ENCODE assay signal across 6 cellular contexts in genomic region chr6:30645989-30646388, GRCh38. TPM values are rescaled to one million over a fixed set of nuclear protein-coding genes. Genes with fewer than 3 reads are reported as not detected.
DNase-seq lines count a peak whose midpoint lies in the region; TF ChIP-seq lines count a peak whose summit lies in the region.

No MANE protein-coding gene starts in this region.

- H3K4me3 ChIP-seq in CD8-positive, alpha-beta memory T cell (ENCODE audit: low read length): no peak overlapping the region
- peak overlapping the region; percentile 88 for H3K4me3 ChIP-seq in OCI-LY1 (ENCODE audit: low read depth, low read length, poor library complexity, severe bottlenecking)

- H3K36me3 Mint-ChIP-seq in CD8-positive, alpha-beta memory T cell: peaks cover 0 to 45% (median 13%) of the 10 kb centered on the region in 3 donors
- peaks cover 3 to 15% (median 4%) of the 10 kb centered on the region in 3 donors for H3K36me3 Mint-ChIP-seq in immature natural killer cell

- POLR2A ChIA-PET in CD8-positive, alpha-beta memory T cell (lab: Charles Lee): interaction anchor here (1.2 kb wide), 1 partner anchor 115 kb away, joined by 4 read pairs; no protein-coding TSS in a partner anchor

- no peak for DNase-seq in CD8-positive, alpha-beta memory T cell
- no peak for DNase-seq in immature natural killer cell
- DNase-seq in COR-L47 (lab: John Stamatoyannopoulos, UW): no peak
- no peak for DNase-seq in stimulated activated CD4-positive, alpha-beta T cell treated with anti-CD3 and anti-CD28 coated beads, Interleukin-4, amount 100 ng/mL, for 4 hours
- DNase-seq in NCI-H1436 (lab: John Stamatoyannopoulos, UW): no peak

- no peaks in the 10 kb centered on the region for H3K9me2 ChIP-seq in OCI-LY1 (ENCODE audit: low read depth, low read length)

- H3K27me3 ChIP-seq in CD8-positive, alpha-beta memory T cell (ENCODE audit: insufficient read depth, low read length, poor library complexity, severe bottlenecking): no peaks in the 10 kb centered on the region
- H3K27me3 ChIP-seq in OCI-LY1 (ENCODE audit: insufficient read depth, low read length): no peaks in the 10 kb centered on the region

- H3K27me3 Mint-ChIP-seq in CD8-positive, alpha-beta memory T cell: no peaks in the 10 kb centered on the region
- H3K27me3 Mint-ChIP-seq in immature natural killer cell (ENCODE audit: low read depth in 3 of 3): peaks cover 0 to 7% (median 0%) of the 10 kb centered on the region in 3 donors

- H3K79me2 ChIP-seq in OCI-LY1 (ENCODE audit: insufficient read depth, low read length): peaks cover 7% of the 10 kb centered on the region; the same call in 1 of the 2 replicates

- H3K4me3 Mint-ChIP-seq in CD8-positive, alpha-beta memory T cell: peak overlapping the region in 4 of 7 donors; percentile 38 to 92 (median 89)
- H3K4me3 Mint-ChIP-seq in immature natural killer cell: peak overlapping the region in 4 of 5 donors; percentile 37 to 90 (median 72)

- no peaks in the 10 kb centered on the region for H3K9me3 ChIP-seq in CD8-positive, alpha-beta memory T cell (ENCODE audit: low read length)
- no peaks in the 10 kb centered on the region for H3K9me3 ChIP-seq in OCI-LY1 (ENCODE audit: low read length)

- peak overlapping the region; percentile 10 for H3K27ac ChIP-seq in CD8-positive, alpha-beta memory T cell (ENCODE audit: low read depth, low read length)
- H3K27ac ChIP-seq in OCI-LY1 (ENCODE audit: low read depth, low read length, poor library complexity, severe bottlenecking): peak overlapping the region; percentile 15

- peak overlapping the region in 7 of 8 donors; percentile 25 to 96 (median 90) for H3K27ac Mint-ChIP-seq in CD8-positive, alpha-beta memory T cell
- H3K27ac Mint-ChIP-seq in immature natural killer cell: peak overlapping the region; percentile 70 to 94 (median 88)

- TF ChIP-seq CTCF in OCI-LY1 (IDR thresholded peaks at IDR 0.05; ENCODE audit: low read length): no peak

- peak overlapping the region; percentile 59 for H3K9ac ChIP-seq in OCI-LY1 (ENCODE audit: low read length)

- no peaks in the 10 kb centered on the region for H3K36me3 ChIP-seq in CD8-positive, alpha-beta memory T cell (ENCODE audit: insufficient read depth, low read length)
- peaks cover 12% of the 10 kb centered on the region; the same call in 1 of the 2 replicates for H3K36me3 ChIP-seq in OCI-LY1 (ENCODE audit: insufficient read depth, low read length)

- H4K20me1 ChIP-seq in OCI-LY1 (ENCODE audit: insufficient read depth, low read length): no peaks in the 10 kb centered on the region

- no peak overlapping the region for H2AFZ ChIP-seq in OCI-LY1 (ENCODE audit: low read length)

- peaks cover 22% of the 10 kb centered on the region for H3K4me1 ChIP-seq in CD8-positive, alpha-beta memory T cell (ENCODE audit: insufficient read depth, low read length)
- H3K4me1 ChIP-seq in OCI-LY1 (ENCODE audit: insufficient read depth, low read length, severe bottlenecking): peaks cover 18% of the 10 kb centered on the region

- CTCF ChIA-PET in CD8-positive, alpha-beta memory T cell (lab: Charles Lee): interaction anchor here (1.6 to 1.7 kb wide), 2 partner anchors 33 to 85 kb away, joined by 4 to 5 read pairs; no protein-coding TSS in a partner anchor

- H3K9me3 Mint-ChIP-seq in CD8-positive, alpha-beta memory T cell: no peaks in the 10 kb centered on the region
- no peaks in the 10 kb centered on the region for H3K9me3 Mint-ChIP-seq in immature natural killer cell

- H3F3A ChIP-seq in OCI-LY1 (ENCODE audit: insufficient read depth, low read length): no peaks in the 10 kb centered on the region

- peak overlapping the region; percentile 74 for H3K4me2 ChIP-seq in OCI-LY1 (ENCODE audit: low read length)

- H3K4me1 Mint-ChIP-seq in CD8-positive, alpha-beta memory T cell: peaks cover 27 to 35% (median 33%) of the 10 kb centered on the region in 3 donors
- H3K4me1 Mint-ChIP-seq in immature natural killer cell: peaks cover 22 to 23% of the 10 kb centered on the region in 2 donors

RNA-seq across cellular contexts. Expression of gene C6orf136, which starts 0.9 kb away (rescaled TPM):
- 10 to 100 TPM; 35.9 to 42.2 TPM for total RNA-seq in CD8-positive, alpha-beta memory T cell
- polyA plus RNA-seq in CD8-positive, alpha-beta memory T cell: 11.8 TPM
- 10 to 100 TPM in 1 of 3 donors, 1 to 10 TPM in 2; 4.3 to 16.5 (median 9.8) TPM for polyA plus RNA-seq in immature natural killer cell

RNA-seq across cellular contexts. Expression of gene ATAT1, which starts 19.3 kb away (rescaled TPM):
- 10 to 100 TPM; 10.5 to 10.7 TPM for total RNA-seq in CD8-positive, alpha-beta memory T cell
- 1.5 TPM for polyA plus RNA-seq in CD8-positive, alpha-beta memory T cell
- polyA plus RNA-seq in immature natural killer cell: 1 to 10 TPM in 1 of 3 donors, under 1 TPM in 1, not detected in 1; 0.43 to 3.1 TPM

RNA-seq across cellular contexts. Expression of gene DHX16, which starts 26.8 kb away (rescaled TPM):
- total RNA-seq in CD8-positive, alpha-beta memory T cell: 10 to 100 TPM; 47.5 to 49.1 TPM
- 31.0 TPM for polyA plus RNA-seq in CD8-positive, alpha-beta memory T cell
- polyA plus RNA-seq in immature natural killer cell: 10 to 100 TPM; 13.6 to 33.9 (median 14.4) TPM

RNA-seq across cellular contexts. Expression of gene MRPS18B, which starts 28.3 kb away (rescaled TPM):
- total RNA-seq in CD8-positive, alpha-beta memory T cell: 100 to 1,000 TPM; 102 to 103 TPM
- 113 TPM for polyA plus RNA-seq in CD8-positive, alpha-beta memory T cell
- 100 to 1,000 TPM in 2 of 3 donors, 10 to 100 TPM in 1; 86.6 to 114 (median 102) TPM for polyA plus RNA-seq in immature natural killer cell

RNA-seq across cellular contexts. Expression of gene PPP1R10, which starts 28.9 kb away (rescaled TPM):
- total RNA-seq in CD8-positive, alpha-beta memory T cell: 100 to 1,000 TPM; 115 to 117 TPM
- 27.3 TPM for polyA plus RNA-seq in CD8-positive, alpha-beta memory T cell
- polyA plus RNA-seq in immature natural killer cell: 10 to 100 TPM in 2 of 3 donors, 1 to 10 TPM in 1; 5.5 to 30.0 (median 12.9) TPM
